ENCODE assay signal across 12 cellular contexts in the genomic region with DNA sequence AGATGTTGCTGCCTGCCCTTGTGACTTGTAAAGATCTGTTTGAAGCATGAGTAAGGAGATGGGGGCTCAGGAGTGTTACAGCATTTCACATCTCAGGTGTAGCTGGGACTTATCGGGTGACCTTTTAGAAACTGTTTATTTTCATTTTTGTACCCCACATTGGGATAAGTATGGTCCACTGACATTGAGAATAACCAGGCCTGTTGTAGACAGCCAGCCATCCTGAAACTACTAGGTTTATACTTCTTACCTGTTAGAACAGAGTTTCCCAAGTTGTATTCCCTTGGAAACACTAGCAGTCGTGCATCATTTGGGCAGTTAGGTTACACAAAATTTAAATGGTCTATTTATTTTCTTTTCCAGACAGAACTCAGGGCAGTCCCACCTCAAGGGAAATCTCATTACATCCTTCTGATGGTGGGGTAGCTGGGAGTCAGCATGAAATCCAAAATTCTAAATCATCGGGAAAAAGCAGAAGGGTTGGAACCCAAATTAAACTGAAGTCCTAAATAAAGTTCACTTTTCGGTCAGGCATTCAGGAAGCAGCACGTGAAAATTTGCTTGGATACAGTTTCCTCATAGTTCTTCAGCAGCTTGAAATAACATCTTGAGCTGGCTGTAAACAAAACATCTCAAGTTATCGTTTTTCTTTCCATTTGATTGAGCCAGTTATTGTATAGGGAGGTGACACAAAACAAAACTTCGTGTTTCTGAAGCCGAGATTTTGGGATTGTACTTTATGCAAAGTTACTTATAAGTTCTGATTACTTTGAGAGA. TPM values are rescaled to one million over a fixed set of nuclear protein-coding genes. Genes with fewer than 3 reads are reported as not detected.
A peak's percentile ranks its signal among the peaks of the same experiment; 100 is the strongest.
DNase-seq lines count a peak whose midpoint lies in the region; ATAC-seq and TF ChIP-seq lines count a peak whose summit lies in the region.
"Had no signal": no experiment of that assay in that cellular context is flagged by ENCODE, and none has a peak within 500 bp of the region (broad histone marks: within the 10 kb centered on the region; RNA-seq: fewer than 3 reads in every experiment).

No MANE protein-coding gene starts in this region.

- H4K12ac ChIP-seq in trophoblast cell (ENCODE audit: low read depth, low read length), result no peak overlapping the region

- no peaks in the 10 kb centered on the region for H3K9me3 ChIP-seq in right atrium auricular region
- H3K9me3 ChIP-seq in fibroblast of lung (ENCODE audit: control insufficient read depth, insufficient read depth, low read depth, low read length), result no peaks in the 10 kb centered on the region
- no peaks in the 10 kb centered on the region for H3K9me3 ChIP-seq in trophoblast cell (ENCODE audit: insufficient read depth, low read depth, low read length)
- H3K9me3 ChIP-seq in vagina, result no peaks in the 10 kb centered on the region
- H3K9me3 ChIP-seq: MG63 had no signal

- no CpG with 5 or more reads among the region's 8 CpGs for WGBS in trophoblast cell (ENCODE audit: extremely low coverage, insufficient coverage, insufficient read length)

- ATAC-seq in left ventricle myocardium superior, result no peak
- ATAC-seq: HCT116 had no signal

- peak overlapping the region; percentile 19 for H3K4ac ChIP-seq in trophoblast cell (ENCODE audit: low read depth, low read length)

- H2AK5ac ChIP-seq in trophoblast cell (ENCODE audit: low read length), result no peak overlapping the region

- no peak overlapping the region for H4K8ac ChIP-seq in trophoblast cell (ENCODE audit: low read depth, low read length)

- no peak for TF ChIP-seq CTCF in right atrium auricular region (IDR thresholded peaks at IDR 0.05)
- no peak for TF ChIP-seq CTCF in fibroblast of lung (conservative IDR thresholded peaks at IDR 0.05 in 1 of 2, IDR thresholded peaks at IDR 0.05 in 1 of 2; ENCODE audit: low read depth in 1 of 2, low read length in 2 of 2)
- TF ChIP-seq CTCF in vagina (IDR thresholded peaks at IDR 0.05), result no peak

- intact Hi-C loops in left ventricle myocardium superior (cut with micrococcal nuclease), result no loop called here
- intact Hi-C loops in vagina (cut with DNase I), result no loop called here

- H4K20me1 ChIP-seq in fibroblast of lung (ENCODE audit: control insufficient read depth, extremely low read depth, insufficient read depth, low read length), result peaks cover 4% of the 10 kb centered on the region

- H2BK5ac ChIP-seq in trophoblast cell (ENCODE audit: low read depth, low read length, poor library complexity), result no peak overlapping the region

- no peak overlapping the region for H3K9ac ChIP-seq in fibroblast of lung (ENCODE audit: insufficient read depth, low read length)
- no peak overlapping the region for H3K9ac ChIP-seq in trophoblast cell (ENCODE audit: low read length)

- no peak overlapping the region for H4K91ac ChIP-seq in trophoblast cell (ENCODE audit: low read depth, low read length)

- H3K18ac ChIP-seq in trophoblast cell (ENCODE audit: low read length), result no peak overlapping the region

- H2BK12ac ChIP-seq in trophoblast cell (ENCODE audit: low read length), result no peak overlapping the region

- H3K79me2 ChIP-seq in fibroblast of lung (ENCODE audit: control insufficient read depth, insufficient read depth, low read length), result peaks cover 91% of the 10 kb centered on the region
- H3K79me2 ChIP-seq in trophoblast cell (ENCODE audit: control insufficient read depth, insufficient read depth, low read length, poor library complexity), result peaks cover 11% of the 10 kb centered on the region

- H3K23ac ChIP-seq in trophoblast cell (ENCODE audit: low read length), result no peak overlapping the region

- H3K27ac ChIP-seq in right atrium auricular region (peak overlapping the region; percentile 81 to 83), fibroblast of lung (ENCODE audit: insufficient read depth, low read length) (peak overlapping the region; percentile 30), trophoblast cell (ENCODE audit: low read depth, low read length) (peak overlapping the region; percentile 20), vagina (peak overlapping the region; percentile 83)

- no peak overlapping the region for H3K14ac ChIP-seq in trophoblast cell (ENCODE audit: low read length)

- no peak overlapping the region for H3K4me3 ChIP-seq in right atrium auricular region
- H3K4me3 ChIP-seq in fibroblast of lung (replicated peaks in 1 of 4; ENCODE audit: control extremely low read depth in 1 of 4, insufficient read depth in 1 of 4, low read depth in 3 of 4, low read length in 4 of 4), result peak overlapping the region in 1 of 4 experiments; percentile 31
- H3K4me3 ChIP-seq in trophoblast cell (ENCODE audit: low read depth, low read length), result no peak overlapping the region
- H3K4me3 ChIP-seq in vagina, result no peak overlapping the region
- H3K4me3 ChIP-seq: MG63 had no signal

- TF ChIP-seq POLR2A in vagina (IDR thresholded peaks at IDR 0.05), result no peak

- H2BK120ac ChIP-seq in trophoblast cell (ENCODE audit: insufficient read depth, low read length, poor library complexity), result peak overlapping the region; percentile 52

- H3K36me3 ChIP-seq in right atrium auricular region (no peaks in the 10 kb centered on the region), fibroblast of lung (ENCODE audit: control insufficient read depth, insufficient read depth, low read length) (no peaks in the 10 kb centered on the region), trophoblast cell (ENCODE audit: control insufficient read depth in 1 of 2, insufficient read depth in 2 of 2, low read length in 2 of 2) (no peaks in the 10 kb centered on the region), vagina (no peaks in the 10 kb centered on the region)

- peaks cover 14% of the 10 kb centered on the region for H3K79me1 ChIP-seq in trophoblast cell (ENCODE audit: low read length)

- H3K27me3 ChIP-seq in right atrium auricular region, result no peaks in the 10 kb centered on the region
- no peaks in the 10 kb centered on the region for H3K27me3 ChIP-seq in fibroblast of lung (ENCODE audit: control insufficient read depth, insufficient read depth, low read length)
- no peaks in the 10 kb centered on the region for H3K27me3 ChIP-seq in trophoblast cell (ENCODE audit: insufficient read depth, low read length)
- no peaks in the 10 kb centered on the region for H3K27me3 ChIP-seq in vagina
- H3K27me3 ChIP-seq: MG63 had no signal

- H3K4me1 ChIP-seq in right atrium auricular region, result peaks cover 0 to 100% of the 10 kb centered on the region in 2 donors
- peaks cover 48% of the 10 kb centered on the region for H3K4me1 ChIP-seq in fibroblast of lung (ENCODE audit: control insufficient read depth, extremely low read depth, insufficient read depth, low read length)
- H3K4me1 ChIP-seq in trophoblast cell (ENCODE audit: control insufficient read depth in 1 of 2, insufficient read depth in 2 of 2, low read length in 2 of 2), result peaks cover 16 to 27% of the 10 kb centered on the region in 2 experiments
- H3K4me1 ChIP-seq in vagina, result peaks cover 95% of the 10 kb centered on the region

- H3K4me2 ChIP-seq in fibroblast of lung (ENCODE audit: extremely low read depth, insufficient read depth, low read length) (peak overlapping the region; percentile 48), trophoblast cell (ENCODE audit: low read length) (no peak overlapping the region)

- H2AFZ ChIP-seq in fibroblast of lung (ENCODE audit: low read length) (no peak overlapping the region), trophoblast cell (ENCODE audit: insufficient read depth, low read length, poor library complexity) (peak overlapping the region; percentile 56)

- no peak for DNase-seq in right atrium auricular region (ENCODE audit: low spot score)
- no peak for DNase-seq in left ventricle myocardium superior
- DNase-seq in fibroblast of lung (ENCODE audit: low read depth in 2 of 2), result peak in 1 of 2 donors; percentile 52
- DNase-seq in trophoblast cell, result no peak
- DNase-seq in vagina (ENCODE audit: extremely low spot score in 2 of 2), result no peak
- no peak for DNase-seq in activated CD4-positive, alpha-beta T cell treated with anti-CD3 and anti-CD28 coated beads for 1 hour
- DNase-seq in NCI-H146 treated with DMSO at 0.1 percent for 48 hours (lab: John Stamatoyannopoulos, UW; ENCODE audit: unreplicated experiment), result no peak
- DNase-seq in NCI-H187 (lab: John Stamatoyannopoulos, UW), result no peak
- DNase-seq: ACHN, MG63, NCI-H524 had no signal

RNA-seq across cellular contexts. Expression of gene FOXO3, which starts 30.5 kb away (rescaled TPM):
- 10 to 100 TPM; 54.5 to 60.9 TPM for total RNA-seq in right atrium auricular region
- total RNA-seq in left ventricle myocardium superior, result 29.5 TPM
- total RNA-seq in fibroblast of lung, result 53.7 and 63.9 TPM in 2 replicates
- 36.9 and 49.5 TPM in 2 replicates for polyA plus RNA-seq in fibroblast of lung
- polyA plus RNA-seq in fibroblast of lung (2012), result 28.1 and 46.7 TPM in 2 replicates
- polyA minus RNA-seq in fibroblast of lung (ENCODE audit: low replicate concordance), result 241 and 323 TPM in 2 replicates
- 30.9 and 31.9 TPM in 2 replicates for polyA plus RNA-seq in trophoblast cell (2013)
- total RNA-seq in vagina, result 110 TPM

Comparison
In these comparisons a context has a peak if more than half of its experiments do, and no peak if none do; other contexts are left out.
1. H3K27ac ChIP-seq: peak in every context shown above with its lines; median percentile 83 in vagina; 82 in right atrium auricular region; 30 in fibroblast of lung; 20 in trophoblast cell.